ENCODE assay signal across 7 cellular contexts in the genomic region with DNA sequence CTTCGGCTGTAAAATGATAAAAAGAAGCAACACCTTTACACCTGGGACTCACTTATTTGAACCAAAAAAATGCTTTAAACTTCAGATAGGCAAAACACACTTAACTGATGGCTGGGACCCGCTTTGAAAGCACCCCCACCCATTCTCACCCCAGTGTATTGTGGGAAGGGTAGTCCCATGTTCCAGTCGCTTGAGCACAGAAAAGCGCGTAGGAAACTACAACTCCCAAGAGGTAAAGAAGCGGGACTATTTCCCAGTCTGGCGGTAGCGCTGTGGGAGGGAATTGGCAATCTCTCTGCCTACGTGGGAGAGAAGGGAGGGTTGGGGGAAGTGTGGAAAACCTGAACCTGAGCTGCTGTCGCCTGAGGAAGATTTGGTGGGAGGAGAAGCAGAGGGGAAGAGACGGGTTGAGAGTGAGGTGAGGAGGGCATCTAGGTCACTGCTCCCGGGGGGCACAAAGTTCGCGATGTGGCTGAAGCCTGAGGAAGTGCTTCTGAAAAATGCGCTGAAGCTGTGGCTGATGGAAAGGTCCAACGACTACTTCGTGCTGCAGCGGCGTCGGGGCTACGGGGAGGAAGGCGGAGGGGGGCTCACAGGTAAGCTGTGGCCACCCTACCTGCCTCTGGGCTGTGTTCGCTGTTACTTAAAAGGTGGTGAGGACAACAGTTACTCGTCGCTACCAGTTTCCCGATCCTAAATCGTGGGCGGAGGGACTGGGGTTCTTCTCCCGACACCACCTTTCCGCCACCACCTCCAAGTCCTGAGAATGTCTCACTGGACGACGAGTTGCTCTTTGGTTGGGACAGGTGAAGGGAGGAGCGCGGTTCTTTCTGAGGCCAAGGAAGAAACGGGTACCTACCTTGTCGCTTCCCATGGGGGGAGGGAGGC. TPM values are rescaled to one million over a fixed set of nuclear protein-coding genes. Genes with fewer than 3 reads are reported as not detected.
A peak's percentile ranks its signal among the peaks of the same experiment; 100 is the strongest.
DNase-seq lines count a peak whose midpoint lies in the region; ATAC-seq, FAIRE-seq and TF ChIP-seq lines count a peak whose summit lies in the region.

A gene (plus strand): TSS at position 286 of the 888 bp plus-strand sequence. CDS start 181 bp downstream, at position 467.

- no peak within 1 kb of the TSS for H3K27ac Mint-ChIP-seq in T-helper 1 cell treated with Interleukin-12 subunit alpha and Interleukin-12 subunit beta and Interleukin-4 antibody, amounts not matched to agents 30 μg/mL and 1 μg/mL, for 36 hours

- no peak for TF ChIP-seq RAD21 in HCT116 (IDR thresholded peaks at IDR 0.05; ENCODE audit: low read depth)

- intact Hi-C loops in HCT116 (cut with micrococcal nuclease), result no loop called here
- intact Hi-C loops in kidney (cut with DNase I), result no loop called here
- intact Hi-C loops in spleen (cut with DNase I; ENCODE audit: low total_unique reads), result no loop called here

- peak; percentile 80 for FAIRE-seq in kidney (lab: Jason Lieb, UNC)

- H3K4me1 ChIP-seq in HCT116 (ENCODE audit: control insufficient read depth in 1 of 2, insufficient read depth in 2 of 2, low read length in 2 of 2) (peaks cover 0 to 13% of the 10 kb centered on the region in 2 experiments; a peak in 2 of 4 replicates), kidney (ENCODE audit: control insufficient read depth in 1 of 2, insufficient read depth in 1 of 2, low read depth in 1 of 2, low read length in 2 of 2) (peaks cover 0 to 4% of the 10 kb centered on the region in 2 donors), spleen (no peaks in the 10 kb centered on the region)

- CTCF ChIA-PET in HCT116 (lab: Charles Lee), result no interaction called here

- 1 to 31% (median 2%) methylated on average over 17 to 36 of the region's 36 CpGs for WGBS in spleen, 5 donors

- no peaks in the 10 kb centered on the region for H3K36me3 Mint-ChIP-seq in T-helper 1 cell treated with Interleukin-12 subunit alpha and Interleukin-12 subunit beta and Interleukin-4 antibody, amounts not matched to agents 30 μg/mL and 1 μg/mL, for 36 hours (ENCODE audit: low read depth)

- H3K27ac ChIP-seq in HCT116 (ENCODE audit: low read depth, low read length), result peak within 1 kb of the TSS; percentile 59
- peak within 1 kb of the TSS in 1 of 2 donors; percentile 43 for H3K27ac ChIP-seq in coronary artery
- H3K27ac ChIP-seq in kidney (ENCODE audit: low read depth in 2 of 2, low read length in 2 of 2), result peak within 1 kb of the TSS; percentile 32 to 67
- H3K27ac ChIP-seq in spleen, result peak within 1 kb of the TSS in 6 of 8 donors; percentile 28 to 59 (median 50)

- ATAC-seq in HCT116, result peak; percentile 97

- DNase-seq in GM12865 (ENCODE audit: low read depth) (peak; percentile 81), HCT116 (ENCODE audit: low read depth, low spot score) (peak; percentile 86), NB4 (ENCODE audit: low read depth) (peak; percentile 4), coronary artery (ENCODE audit: low spot score) (peak; percentile 85), kidney (peak; percentile 81), spleen (peak; percentile 75)

- no peaks in the 10 kb centered on the region for H4K20me1 ChIP-seq in HCT116 (ENCODE audit: insufficient read depth)

- H3K27me3 ChIP-seq in HCT116 (ENCODE audit: insufficient read depth, low read length), result no peaks in the 10 kb centered on the region
- H3K27me3 ChIP-seq in spleen (replicated peaks in 1 of 7), result peaks cover 0 to 24% (median 0%) of the 10 kb centered on the region in 7 donors

- TF ChIP-seq CTCF in GM12865 (IDR thresholded peaks at IDR 0.05; ENCODE audit: insufficient read depth, low read depth, low read length, missing control alignments), result no peak
- TF ChIP-seq CTCF in HCT116 (IDR thresholded peaks at IDR 0.05 in 2 of 3, conservative IDR thresholded peaks at IDR 0.05 in 1 of 3; ENCODE audit: borderline replicate concordance in 1 of 3, insufficient read depth in 1 of 3, low read depth in 2 of 3, low read length in 2 of 3), result no peak
- no peak for TF ChIP-seq CTCF in NB4 (IDR thresholded peaks at IDR 0.05; ENCODE audit: low read depth, low read length)
- no peak for TF ChIP-seq CTCF in coronary artery (IDR thresholded peaks at IDR 0.05)
- no peak for TF ChIP-seq CTCF in kidney (IDR thresholded peaks at IDR 0.05; ENCODE audit: borderline replicate concordance, extremely low read depth, insufficient read depth)
- no peak for TF ChIP-seq CTCF in spleen (IDR thresholded peaks at IDR 0.05 in 8 of 11, conservative IDR thresholded peaks at IDR 0.05 in 3 of 11)

- TF ChIP-seq POLR2A in HCT116 (IDR thresholded peaks at IDR 0.05; ENCODE audit: borderline replicate concordance, extremely low read depth, insufficient read depth, insufficient read length) (no peak), NB4 (IDR thresholded peaks at IDR 0.05; ENCODE audit: extremely low read depth, insufficient read length) (no peak), spleen (IDR thresholded peaks at IDR 0.05) (no peak)

- H3K36me3 ChIP-seq in HCT116 (ENCODE audit: control insufficient read depth in 1 of 2, insufficient read depth in 2 of 2, low read length in 2 of 2) (no peaks in the 10 kb centered on the region), kidney (ENCODE audit: control insufficient read depth in 1 of 2, insufficient read depth in 2 of 2, low read length in 2 of 2) (no peaks in the 10 kb centered on the region), spleen (no peaks in the 10 kb centered on the region)

- H3K4me3 ChIP-seq in GM12865 (ENCODE audit: low read depth, low read length), result peak within 1 kb of the TSS; percentile 58
- H3K4me3 ChIP-seq in HCT116 (replicated peaks in 1 of 2; ENCODE audit: low read depth in 1 of 2, low read length in 2 of 2), result peak within 1 kb of the TSS; percentile 65 to 70
- no peak within 1 kb of the TSS for H3K4me3 ChIP-seq in NB4 (ENCODE audit: low read depth, low read length)
- peak within 1 kb of the TSS; percentile 81 for H3K4me3 ChIP-seq in coronary artery
- peak within 1 kb of the TSS; percentile 88 to 89 for H3K4me3 ChIP-seq in kidney (ENCODE audit: low read length in 2 of 2)
- H3K4me3 ChIP-seq in spleen, result peak within 1 kb of the TSS; percentile 34 to 72 (median 46)

- peak within 1 kb of the TSS; percentile 90 for H3K4me3 Mint-ChIP-seq in T-helper 1 cell treated with Interleukin-12 subunit alpha and Interleukin-12 subunit beta and Interleukin-4 antibody, amounts not matched to agents 30 μg/mL and 1 μg/mL, for 36 hours

- no peaks in the 10 kb centered on the region for H3K9me2 ChIP-seq in HCT116 (ENCODE audit: insufficient read depth)

- BruUV-seq in HCT116 (replicated peaks; lab: Mats Ljungman, UMichigan), result TSS peak; percentile 72

- H3K9me3 ChIP-seq in HCT116 (ENCODE audit: control insufficient read depth in 1 of 2, insufficient read depth in 1 of 2, low read depth in 1 of 2, low read length in 2 of 2) (no peaks in the 10 kb centered on the region), kidney (ENCODE audit: control insufficient read depth in 1 of 2, low read length in 2 of 2) (no peaks in the 10 kb centered on the region), spleen (no peaks in the 10 kb centered on the region)

- H2AFZ ChIP-seq in HCT116 (ENCODE audit: low read depth, low read length, poor library complexity, severe bottlenecking), result peak within 1 kb of the TSS; percentile 96

- H3K9ac ChIP-seq in HCT116 (ENCODE audit: low read length) (peak within 1 kb of the TSS; percentile 65), kidney (ENCODE audit: low read length in 2 of 2) (peak within 1 kb of the TSS; percentile 54 to 81)

- POLR2A ChIA-PET in HCT116 (lab: Charles Lee), result no interaction called here

- RAD21 ChIA-PET in HCT116 (lab: Charles Lee; ENCODE audit: low non-redundant PET in 1 of 2, low total read pairs in 2 of 2, uncharacterized antibody in 2 of 2, unreplicated experiment in 2 of 2), result no interaction called here

- no peaks in the 10 kb centered on the region for H3K9me3 Mint-ChIP-seq in T-helper 1 cell treated with Interleukin-12 subunit alpha and Interleukin-12 subunit beta and Interleukin-4 antibody, amounts not matched to agents 30 μg/mL and 1 μg/mL, for 36 hours

- peaks cover 40% of the 10 kb centered on the region for H3K27me3 Mint-ChIP-seq in T-helper 1 cell treated with Interleukin-12 subunit alpha and Interleukin-12 subunit beta and Interleukin-4 antibody, amounts not matched to agents 30 μg/mL and 1 μg/mL, for 36 hours (ENCODE audit: low read depth)

- H3K4me2 ChIP-seq in HCT116 (ENCODE audit: low read length), result peak within 1 kb of the TSS; percentile 84

- peaks cover 5% of the 10 kb centered on the region for H3K79me2 ChIP-seq in HCT116 (ENCODE audit: insufficient read depth, low read length)

- H3K4me1 Mint-ChIP-seq in T-helper 1 cell treated with Interleukin-12 subunit alpha and Interleukin-12 subunit beta and Interleukin-4 antibody, amounts not matched to agents 30 μg/mL and 1 μg/mL, for 36 hours (ENCODE audit: low read depth), result peaks cover 10% of the 10 kb centered on the region

TF ChIP-seq in HCT116, 20 proteins besides CTCF, POLR2A, EP300 and RAD21 (continues in another document):
- peak; percentile 78 for TF ChIP-seq POLR2AphosphoS5 (IDR thresholded peaks at IDR 0.05; ENCODE audit: low read depth, low read length)
- TF ChIP-seq CBX3 (IDR thresholded peaks at IDR 0.05; ENCODE audit: low read depth), result no peak
- TF ChIP-seq YY1 (IDR thresholded peaks at IDR 0.05; ENCODE audit: extremely low read depth, insufficient replicate concordance, low read depth, low read length), result no peak
- TF ChIP-seq EZH2 (IDR thresholded peaks at IDR 0.05), result no peak
- TF ChIP-seq TCF7L2 (IDR thresholded peaks at IDR 0.05; ENCODE audit: borderline replicate concordance, extremely low read depth, insufficient read depth, insufficient read length), result peak; percentile 19
- no peak for TF ChIP-seq SRF (IDR thresholded peaks at IDR 0.05; ENCODE audit: low read depth)

RNA-seq across cellular contexts. Expression of the gene that starts here (rescaled TPM):
- total RNA-seq in HCT116 (2021; ENCODE audit: unreplicated experiment), result 9.2 TPM
- 2.6 and 3.0 TPM in 2 replicates for polyA plus RNA-seq in HCT116 (2012)
- 9.7 TPM for total RNA-seq in kidney
- 3.5 TPM for polyA plus RNA-seq in kidney (ENCODE audit: insufficient read depth, low read depth, low replicate concordance)
- total RNA-seq in spleen, result 1 to 10 TPM; 2.6 to 6.7 (median 6.0) TPM
- polyA plus RNA-seq in spleen, result 1 to 10 TPM in 1 of 3 donors, under 1 TPM in 2; 0.67 to 1.5 (median 0.67) TPM

Comparison
In these comparisons a context has a peak if more than half of its experiments do, and no peak if none do; other contexts are left out.
1. DNase-seq: peak in every context shown above with its lines; median percentile 86 in HCT116; 85 in coronary artery; 81 in GM12865; 81 in kidney; 75 in spleen; 4 in NB4.